Comparison of ENCODE assay signal across 17 cellular contexts in genomic region chr7:105355701-105356100, GRCh38. TPM values are rescaled to one million over a fixed set of nuclear protein-coding genes. Genes with fewer than 3 reads are reported as not detected.
DNase-seq lines count a peak whose midpoint lies in the region; ATAC-seq and TF ChIP-seq lines count a peak whose summit lies in the region.
"Had no signal": no experiment of that assay in that cellular context is flagged by ENCODE, and none has a peak within 500 bp of the region (broad histone marks: within the 10 kb centered on the region; RNA-seq: fewer than 3 reads in every experiment).

No MANE protein-coding gene starts in this region.

- no peak overlapping the region for H2AFZ ChIP-seq in neural progenitor cell (replicated peaks)
- H2AFZ ChIP-seq: PC-9 had no signal

- H3K27me3 Mint-ChIP-seq in CD8-positive, alpha-beta T cell (ENCODE audit: low read depth), result no peaks in the 10 kb centered on the region
- H3K27me3 Mint-ChIP-seq in WTC11 (ENCODE audit: low read depth) (no peaks in the 10 kb centered on the region), neural progenitor cell (ENCODE audit: insufficient read depth, low read depth) (peaks cover 2% of the 10 kb centered on the region)
- no peaks in the 10 kb centered on the region for H3K27me3 Mint-ChIP-seq in activated T-helper 1 cell treated with anti-CD3 and anti-CD28 coated beads, Interleukin-12 subunit alpha, Interleukin-12 subunit beta, Interleukin-2, Interleukin-4 antibody, amounts not matched to agents 30 ng/mL and 10 ng/mL and 1 ng/mL, durations not matched to agents 14 hours and 24 hours and 36 hours (ENCODE audit: insufficient read depth)

- no peaks in the 10 kb centered on the region for H3K36me3 ChIP-seq in CD8-positive, alpha-beta T cell (ENCODE audit: insufficient read depth, low read length)
- H3K36me3 ChIP-seq in KOPT-K1 (ENCODE audit: insufficient read depth, low read length) (no peaks in the 10 kb centered on the region), neural progenitor cell (no peaks in the 10 kb centered on the region)
- H3K36me3 ChIP-seq: MG63 had no signal

- CTCF ChIA-PET in CD8-positive, alpha-beta T cell (lab: Charles Lee), result interaction anchor here (0.7 to 1.5 kb wide), 2 partner anchors 11 to 213 kb away, joined by 3 read pairs; no protein-coding TSS in a partner anchor
- CTCF ChIA-PET in WTC11 (lab: Charles Lee), result interaction anchor here (1.1 to 1.7 kb wide), 2 partner anchors 19 to 74 kb away, joined by 4 to 5 read pairs; no protein-coding TSS in a partner anchor

- no peak for ATAC-seq in CD8-positive, alpha-beta T cell
- ATAC-seq in WTC11, result no peak
- no peak for ATAC-seq in HG03135 (IDR thresholded peaks at IDR 0.05; ENCODE audit: unreplicated experiment)

- peaks cover 4% of the 10 kb centered on the region for H3K36me3 Mint-ChIP-seq in CD8-positive, alpha-beta T cell
- H3K36me3 Mint-ChIP-seq in WTC11 (no peaks in the 10 kb centered on the region), neural progenitor cell (peaks cover 22% of the 10 kb centered on the region)
- peaks cover 5% of the 10 kb centered on the region for H3K36me3 Mint-ChIP-seq in activated T-helper 1 cell treated with anti-CD3 and anti-CD28 coated beads, Interleukin-12 subunit alpha, Interleukin-12 subunit beta, Interleukin-2, Interleukin-4 antibody, amounts not matched to agents 30 ng/mL and 10 ng/mL and 1 ng/mL, durations not matched to agents 14 hours and 24 hours and 36 hours (ENCODE audit: low read depth)

- peaks cover 57% of the 10 kb centered on the region for H3K4me1 Mint-ChIP-seq in CD8-positive, alpha-beta T cell (ENCODE audit: low read depth)
- H3K4me1 Mint-ChIP-seq in WTC11, result peaks cover 55% of the 10 kb centered on the region
- H3K4me1 Mint-ChIP-seq in neural progenitor cell, result peaks cover 35% of the 10 kb centered on the region
- H3K4me1 Mint-ChIP-seq in activated T-helper 1 cell treated with anti-CD3 and anti-CD28 coated beads, Interleukin-12 subunit alpha, Interleukin-12 subunit beta, Interleukin-2, Interleukin-4 antibody, amounts not matched to agents 30 ng/mL and 10 ng/mL and 1 ng/mL, durations not matched to agents 14 hours and 24 hours and 36 hours (ENCODE audit: low read depth), result peaks cover 55% of the 10 kb centered on the region

- peak overlapping the region; percentile 56 for H3K27ac Mint-ChIP-seq in CD8-positive, alpha-beta T cell
- H3K27ac Mint-ChIP-seq in WTC11 (peak overlapping the region; percentile 15; the same call in 1 of the 2 replicates), neural progenitor cell (no peak overlapping the region)
- H3K27ac Mint-ChIP-seq in activated T-helper 1 cell treated with anti-CD3 and anti-CD28 coated beads, Interleukin-12 subunit alpha, Interleukin-12 subunit beta, Interleukin-2, Interleukin-4 antibody, amounts not matched to agents 30 ng/mL and 10 ng/mL and 1 ng/mL, durations not matched to agents 14 hours and 24 hours and 36 hours, result no peak overlapping the region

- H3K9ac ChIP-seq in neural progenitor cell, result no peak overlapping the region

- H3K27me3 ChIP-seq in CD8-positive, alpha-beta T cell (ENCODE audit: insufficient read depth, low read length), result no peaks in the 10 kb centered on the region
- no peaks in the 10 kb centered on the region for H3K27me3 ChIP-seq in neural progenitor cell
- H3K27me3 ChIP-seq: MG63 had no signal

- peaks cover 43% of the 10 kb centered on the region for H3K4me1 ChIP-seq in CD8-positive, alpha-beta T cell (ENCODE audit: insufficient read depth, low read length)
- H3K4me1 ChIP-seq in neural progenitor cell, result peaks cover 21% of the 10 kb centered on the region

- peaks cover 4% of the 10 kb centered on the region for H3K9me3 Mint-ChIP-seq in CD8-positive, alpha-beta T cell
- H3K9me3 Mint-ChIP-seq in WTC11, result no peaks in the 10 kb centered on the region
- H3K9me3 Mint-ChIP-seq in neural progenitor cell, result peaks cover 8% of the 10 kb centered on the region
- H3K9me3 Mint-ChIP-seq in activated T-helper 1 cell treated with anti-CD3 and anti-CD28 coated beads, Interleukin-12 subunit alpha, Interleukin-12 subunit beta, Interleukin-2, Interleukin-4 antibody, amounts not matched to agents 30 ng/mL and 10 ng/mL and 1 ng/mL, durations not matched to agents 14 hours and 24 hours and 36 hours, result no peaks in the 10 kb centered on the region
- H3K9me3 Mint-ChIP-seq: T-helper 1 cell treated with Interleukin-12 subunit alpha and Interleukin-12 subunit beta and Interleukin-4 antibody, amounts not matched to agents 30 μg/mL and 1 μg/mL, for 36 hours had no signal

- no peak overlapping the region for H3K4me3 Mint-ChIP-seq in CD8-positive, alpha-beta T cell
- H3K4me3 Mint-ChIP-seq in WTC11 (no peak overlapping the region), neural progenitor cell (no peak overlapping the region)
- H3K4me3 Mint-ChIP-seq in activated T-helper 1 cell treated with anti-CD3 and anti-CD28 coated beads, Interleukin-12 subunit alpha, Interleukin-12 subunit beta, Interleukin-2, Interleukin-4 antibody, amounts not matched to agents 30 ng/mL and 10 ng/mL and 1 ng/mL, durations not matched to agents 14 hours and 24 hours and 36 hours, result no peak overlapping the region
- H3K4me3 Mint-ChIP-seq: T-helper 1 cell treated with Interleukin-12 subunit alpha and Interleukin-12 subunit beta and Interleukin-4 antibody, amounts not matched to agents 30 μg/mL and 1 μg/mL, for 36 hours had no signal

- POLR2A ChIA-PET in CD8-positive, alpha-beta T cell (lab: Charles Lee), result no interaction called here
- POLR2A ChIA-PET in WTC11 (lab: Charles Lee), result interaction anchor here (0.6 kb wide), 1 partner anchor 25 kb away, joined by 5 read pairs; no protein-coding TSS in a partner anchor

- TF ChIP-seq CTCF in CD8-positive, alpha-beta T cell (IDR thresholded peaks at IDR 0.05), result no peak
- TF ChIP-seq CTCF in WTC11 (IDR thresholded peaks at IDR 0.05) (no peak), neural progenitor cell (IDR thresholded peaks at IDR 0.05) (no peak)

- H3F3A ChIP-seq in neural progenitor cell (ENCODE audit: low read depth), result peaks cover 3% of the 10 kb centered on the region

- intact Hi-C loops in CD8-positive, alpha-beta T cell (cut with DNase I, micrococcal nuclease), result no loop called here
- intact Hi-C loops in activated T-helper 1 cell treated with anti-CD3 and anti-CD28 coated beads, Interleukin-12 subunit alpha, Interleukin-12 subunit beta, Interleukin-2, Interleukin-4 antibody, amounts not matched to agents 30 ng/mL and 10 ng/mL and 1 ng/mL, durations not matched to agents 14 hours and 24 hours and 36 hours (cut with micrococcal nuclease), result no loop called here

- peaks cover 90% of the 10 kb centered on the region for H3K79me2 ChIP-seq in neural progenitor cell (ENCODE audit: low read depth)

- no peak overlapping the region for H3K4me3 ChIP-seq in CD8-positive, alpha-beta T cell (ENCODE audit: low read depth, low read length)
- no peak overlapping the region for H3K4me3 ChIP-seq in neural progenitor cell
- H3K4me3 ChIP-seq: MG63, PC-9 had no signal

- H4K20me1 ChIP-seq in neural progenitor cell (ENCODE audit: low read depth), result peaks cover 62% of the 10 kb centered on the region

- no peak for DNase-seq in CD8-positive, alpha-beta T cell
- DNase-seq in WTC11 (ENCODE audit: low spot score) (no peak), neural progenitor cell (ENCODE audit: low spot score) (no peak), activated gamma-delta T cell (lab: John Stamatoyannopoulos, UW) (no peak)
- DNase-seq in activated CD4-positive, alpha-beta T cell treated with anti-CD3 and anti-CD28 coated beads, Interleukin-2, amount 50 U/mL, for 48 hours, result no peak
- no peak for DNase-seq in activated T-helper 1 cell treated with anti-CD3 and anti-CD28 coated beads, Interleukin-12 subunit alpha, Interleukin-12 subunit beta, Interleukin-2, Interleukin-4 antibody, amounts not matched to agents 30 ng/mL and 10 ng/mL and 1 ng/mL, durations not matched to agents 14 hours and 24 hours and 36 hours (ENCODE audit: low spot score)
- DNase-seq: DMS79 treated with DMSO at 0.1 percent for 48 hours, GF-D8, KBM-7, MG63, NCI-H1417, NCI-H2081 treated with DMSO at 0.1 percent for 48 hours, NCI-H524 treated with DMSO at 0.1 percent for 48 hours, PC-9 had no signal

- H3K4me2 ChIP-seq in neural progenitor cell, result peak overlapping the region; percentile 44
- H3K4me2 ChIP-seq: PC-9 had no signal

- no peaks in the 10 kb centered on the region for H3K9me3 ChIP-seq in CD8-positive, alpha-beta T cell (ENCODE audit: low read length)
- H3K9me3 ChIP-seq in KOPT-K1 (ENCODE audit: insufficient read depth, low read length, poor library complexity, severe bottlenecking) (no peaks in the 10 kb centered on the region), neural progenitor cell (ENCODE audit: low read depth) (no peaks in the 10 kb centered on the region)

- H3K27ac ChIP-seq in CD8-positive, alpha-beta T cell (ENCODE audit: low read depth, low read length), result no peak overlapping the region
- H3K27ac ChIP-seq in KOPT-K1 (ENCODE audit: low read depth, low read length, poor library complexity, severe bottlenecking) (peak overlapping the region; percentile 4), neural progenitor cell (peak overlapping the region; percentile 67)
- H3K27ac ChIP-seq: PC-9 had no signal

TF ChIP-seq in WTC11, 78 proteins besides CTCF, POLR2A, EP300 and RAD21:
- TF ChIP-seq NFE2L1 (CRISPR knock-in tag; IDR thresholded peaks at IDR 0.05), result no peak

RNA-seq across cellular contexts. Expression of gene SRPK2, which starts 33.0 kb away (rescaled TPM):
- 10 to 100 TPM; 29.2 to 29.7 TPM for total RNA-seq in CD8-positive, alpha-beta T cell
- total RNA-seq in WTC11 (2021), result 50.5 to 54.8 TPM (median 52.0 TPM) in 3 replicates
- 44.2 and 54.1 TPM in 2 replicates for total RNA-seq in neural progenitor cell (ENCODE audit: low replicate concordance)
- 56.4 and 58.3 TPM in 2 replicates for total RNA-seq in activated T-helper 1 cell treated with anti-CD3 and anti-CD28 coated beads, Interleukin-12 subunit alpha, Interleukin-12 subunit beta, Interleukin-2, Interleukin-4 antibody, amounts not matched to agents 30 ng/mL and 10 ng/mL and 1 ng/mL, durations not matched to agents 14 hours and 24 hours and 36 hours

Comparison
In these comparisons a context has a peak if more than half of its experiments do, and no peak if none do; other contexts are left out.
1. H3K27ac Mint-ChIP-seq: peak in CD8-positive, alpha-beta T cell (single experiment) and WTC11 (single experiment); none in neural progenitor cell (single experiment) and activated T-helper 1 cell treated with anti-CD3 and anti-CD28 coated beads, Interleukin-12 subunit alpha, Interleukin-12 subunit beta, Interleukin-2, Interleukin-4 antibody, amounts not matched to agents 30 ng/mL and 10 ng/mL and 1 ng/mL, durations not matched to agents 14 hours and 24 hours and 36 hours (single experiment).